Comparison of ENCODE assay signal across 7 cellular contexts in the genomic region with DNA sequence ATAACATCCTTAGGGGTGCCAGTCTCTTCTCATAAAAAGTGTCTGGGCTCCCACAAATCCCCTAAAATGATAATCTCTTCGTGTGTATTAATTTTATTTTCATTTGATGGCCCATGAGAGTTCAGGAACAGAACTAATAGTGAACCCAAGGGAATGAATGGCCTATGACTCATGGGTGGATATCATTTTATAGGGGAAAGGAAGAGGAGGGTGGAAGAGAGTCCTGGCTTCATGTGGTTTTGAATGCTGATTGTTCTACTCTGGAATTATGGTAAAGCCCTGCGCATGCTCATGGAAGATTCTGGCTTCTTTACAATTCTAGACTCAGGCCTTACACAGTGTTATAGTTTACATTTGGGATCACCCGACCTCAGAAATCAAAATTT. TPM values are rescaled to one million over a fixed set of nuclear protein-coding genes. Genes with fewer than 3 reads are reported as not detected.
DNase-seq lines count a peak whose midpoint lies in the region; ATAC-seq and TF ChIP-seq lines count a peak whose summit lies in the region.

No MANE protein-coding gene starts in this region.

- no peak for ATAC-seq in activated CD8-positive, alpha-beta T cell treated with anti-CD3 and anti-CD28 coated beads, Interleukin-2, amount 10 ng/mL, durations not matched to agents 7 days and 5 days
- ATAC-seq in right cardiac atrium: peak in 1 of 2 donors; percentile 68
- no peak for ATAC-seq in stimulated activated naive B cell treated with anti-CD40 and anti-IgM and Interleukin-4, amounts not matched to agents 10 μg/mL and 1 μg/mL and 100 μg/mL, for 72 hours (replicated peaks)

- H3K27me3 ChIP-seq in right cardiac atrium (ENCODE audit: control insufficient read depth, insufficient read depth): no peaks in the 10 kb centered on the region

- H3K9me3 ChIP-seq in right cardiac atrium (ENCODE audit: control insufficient read depth, low read length): no peaks in the 10 kb centered on the region

- no peaks in the 10 kb centered on the region for H3K27me3 Mint-ChIP-seq in HFFc6 (ENCODE audit: insufficient read depth)
- no peaks in the 10 kb centered on the region for H3K27me3 Mint-ChIP-seq in activated CD8-positive, alpha-beta T cell treated with anti-CD3 and anti-CD28 coated beads, Interleukin-2, amount 10 ng/mL, durations not matched to agents 7 days and 5 days (ENCODE audit: low read depth)
- H3K27me3 Mint-ChIP-seq in stimulated activated naive B cell treated with anti-CD40 and anti-IgM and Interleukin-4, amounts not matched to agents 10 μg/mL and 1 μg/mL and 100 μg/mL, for 72 hours: no peaks in the 10 kb centered on the region

- peak overlapping the region; percentile 100 for H3K27ac ChIP-seq in right cardiac atrium (ENCODE audit: low read length)

- no peaks in the 10 kb centered on the region for H3K9me3 Mint-ChIP-seq in HFFc6
- no peaks in the 10 kb centered on the region for H3K9me3 Mint-ChIP-seq in activated CD8-positive, alpha-beta T cell treated with anti-CD3 and anti-CD28 coated beads, Interleukin-2, amount 10 ng/mL, durations not matched to agents 7 days and 5 days (ENCODE audit: insufficient read depth)
- no peaks in the 10 kb centered on the region for H3K9me3 Mint-ChIP-seq in stimulated activated naive B cell treated with anti-CD40 and anti-IgM and Interleukin-4, amounts not matched to agents 10 μg/mL and 1 μg/mL and 100 μg/mL, for 72 hours

- peaks cover 100% of the 10 kb centered on the region for H3K4me1 Mint-ChIP-seq in HFFc6 (ENCODE audit: low read depth)
- peaks cover 44% of the 10 kb centered on the region for H3K4me1 Mint-ChIP-seq in activated CD8-positive, alpha-beta T cell treated with anti-CD3 and anti-CD28 coated beads, Interleukin-2, amount 10 ng/mL, durations not matched to agents 7 days and 5 days (ENCODE audit: low read depth)
- peaks cover 23 to 46% of the 10 kb centered on the region in 2 donors for H3K4me1 Mint-ChIP-seq in stimulated activated naive B cell treated with anti-CD40 and anti-IgM and Interleukin-4, amounts not matched to agents 10 μg/mL and 1 μg/mL and 100 μg/mL, for 72 hours

- peaks cover 14% of the 10 kb centered on the region for H3K4me1 ChIP-seq in right cardiac atrium (ENCODE audit: control insufficient read depth, insufficient read depth, low read length)

- peaks cover 4% of the 10 kb centered on the region; the same call in 1 of the 2 replicates for H3K36me3 Mint-ChIP-seq in HFFc6 (ENCODE audit: low read depth)
- H3K36me3 Mint-ChIP-seq in activated CD8-positive, alpha-beta T cell treated with anti-CD3 and anti-CD28 coated beads, Interleukin-2, amount 10 ng/mL, durations not matched to agents 7 days and 5 days (ENCODE audit: low read depth): peaks cover 20% of the 10 kb centered on the region
- H3K36me3 Mint-ChIP-seq in stimulated activated naive B cell treated with anti-CD40 and anti-IgM and Interleukin-4, amounts not matched to agents 10 μg/mL and 1 μg/mL and 100 μg/mL, for 72 hours: peaks cover 2 to 10% of the 10 kb centered on the region in 2 donors

- intact Hi-C loops in right cardiac atrium (cut with DNase I): no loop called here

- DNase-seq in HFFc6 (peak; percentile 92), right cardiac atrium (no peak), NCI-H510A treated with DMSO at 0.1 percent for 48 hours (lab: John Stamatoyannopoulos, UW) (no peak), occipital lobe (lab: John Stamatoyannopoulos, UW) (no peak)
- no peak for DNase-seq in activated CD8-positive, alpha-beta T cell treated with anti-CD3 and anti-CD28 coated beads, Interleukin-2, amount 10 ng/mL, durations not matched to agents 7 days and 5 days
- DNase-seq in stimulated activated naive B cell treated with anti-CD40 and anti-IgM and Interleukin-4, amounts not matched to agents 10 μg/mL and 1 μg/mL and 100 μg/mL, for 72 hours: no peak
- DNase-seq in effector CD4-positive, alpha-beta T cell: no peak

- no peak for TF ChIP-seq CTCF in HFFc6 (IDR thresholded peaks at IDR 0.05)

- CTCF ChIA-PET in activated CD8-positive, alpha-beta T cell treated with anti-CD3 and anti-CD28 coated beads, Interleukin-2, amount 10 ng/mL, durations not matched to agents 7 days and 5 days (lab: Charles Lee): interaction anchor here (1.0 to 11.0 kb wide), 4 partner anchors 10 to 40 kb away, joined by 3 to 171 read pairs (median 6); a partner anchor contains a TSS

- H3K4me3 ChIP-seq in right cardiac atrium (ENCODE audit: low read length): peak overlapping the region; percentile 52

- 33% methylated on average over 3 of the region's 3 CpGs for WGBS in right cardiac atrium

- peak overlapping the region; percentile 88 for H3K4me3 Mint-ChIP-seq in HFFc6
- peak overlapping the region; percentile 49 for H3K4me3 Mint-ChIP-seq in activated CD8-positive, alpha-beta T cell treated with anti-CD3 and anti-CD28 coated beads, Interleukin-2, amount 10 ng/mL, durations not matched to agents 7 days and 5 days
- H3K4me3 Mint-ChIP-seq in stimulated activated naive B cell treated with anti-CD40 and anti-IgM and Interleukin-4, amounts not matched to agents 10 μg/mL and 1 μg/mL and 100 μg/mL, for 72 hours: peak overlapping the region; percentile 28 to 52

- peak overlapping the region; percentile 100 for H3K27ac Mint-ChIP-seq in HFFc6
- peak overlapping the region; percentile 69 for H3K27ac Mint-ChIP-seq in activated CD8-positive, alpha-beta T cell treated with anti-CD3 and anti-CD28 coated beads, Interleukin-2, amount 10 ng/mL, durations not matched to agents 7 days and 5 days
- peak overlapping the region; percentile 42 for H3K27ac Mint-ChIP-seq in stimulated activated naive B cell treated with anti-CD40 and anti-IgM and Interleukin-4, amounts not matched to agents 10 μg/mL and 1 μg/mL and 100 μg/mL, for 72 hours

- POLR2A ChIA-PET in activated CD8-positive, alpha-beta T cell treated with anti-CD3 and anti-CD28 coated beads, Interleukin-2, amount 10 ng/mL, durations not matched to agents 7 days and 5 days (lab: Charles Lee): interaction anchor here (0.6 to 1.2 kb wide), 2 partner anchors 152 to 1815 kb away, joined by 3 to 4 read pairs; no protein-coding TSS in a partner anchor

RNA-seq across cellular contexts. Expression of a gene that starts 35.3 kb away (rescaled TPM):
- total RNA-seq in HFFc6 (2021; fragmentation: NEBNext Ultra II Directional; extraction: Animal tissue kit (Norgen Biotek cat#: 25700)): 10 to 100 TPM; 24.9 to 30.8 (median 28.3) TPM
- total RNA-seq in activated CD8-positive, alpha-beta T cell treated with anti-CD3 and anti-CD28 coated beads, Interleukin-2, amount 10 ng/mL, durations not matched to agents 7 days and 5 days: 10 to 100 TPM; 14.7 to 15.5 TPM
- total RNA-seq in right cardiac atrium: 1 to 10 TPM; 7.0 to 9.9 (median 7.9) TPM
- 2.7 TPM for polyA plus RNA-seq in right cardiac atrium
- 4.8 TPM for total RNA-seq in occipital lobe

Comparison
In these comparisons a context has a peak if more than half of its experiments do, and no peak if none do; other contexts are left out.
1. H3K27ac Mint-ChIP-seq: peak in every context shown above with its lines; median percentile 100 in HFFc6; 69 in activated CD8-positive, alpha-beta T cell treated with anti-CD3 and anti-CD28 coated beads, Interleukin-2, amount 10 ng/mL, durations not matched to agents 7 days and 5 days; 42 in stimulated activated naive B cell treated with anti-CD40 and anti-IgM and Interleukin-4, amounts not matched to agents 10 μg/mL and 1 μg/mL and 100 μg/mL, for 72 hours.